In genomic region chrX:130120746-130121504, GRCh38 we compare ENCODE assay signal across 1 cellular context.
TF ChIP-seq lines count a peak whose summit lies in the region.

No MANE protein-coding gene starts in this region.

TF ChIP-seq in HEK293, 187 proteins besides CTCF, POLR2A, EP300 and RAD21 (continued from another document and continues in another):
- TF ChIP-seq ZNF514 (tag by site-specific recombination; IDR thresholded peaks at IDR 0.05) = no peak
- TF ChIP-seq, protein P1, sequence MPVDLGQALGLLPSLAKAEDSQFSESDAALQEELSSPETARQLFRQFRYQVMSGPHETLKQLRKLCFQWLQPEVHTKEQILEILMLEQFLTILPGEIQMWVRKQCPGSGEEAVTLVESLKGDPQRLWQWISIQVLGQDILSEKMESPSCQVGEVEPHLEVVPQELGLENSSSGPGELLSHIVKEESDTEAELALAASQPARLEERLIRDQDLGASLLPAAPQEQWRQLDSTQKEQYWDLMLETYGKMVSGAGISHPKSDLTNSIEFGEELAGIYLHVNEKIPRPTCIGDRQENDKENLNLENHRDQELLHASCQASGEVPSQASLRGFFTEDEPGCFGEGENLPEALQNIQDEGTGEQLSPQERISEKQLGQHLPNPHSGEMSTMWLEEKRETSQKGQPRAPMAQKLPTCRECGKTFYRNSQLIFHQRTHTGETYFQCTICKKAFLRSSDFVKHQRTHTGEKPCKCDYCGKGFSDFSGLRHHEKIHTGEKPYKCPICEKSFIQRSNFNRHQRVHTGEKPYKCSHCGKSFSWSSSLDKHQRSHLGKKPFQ (tag by site-specific recombination; IDR thresholded peaks at IDR 0.05) = no peak
- TF ChIP-seq ZNF501 (tag by site-specific recombination; IDR thresholded peaks at IDR 0.05) = peak; percentile 56; the same call in 1 of the 2 replicates
- TF ChIP-seq ZNF341 (tag by site-specific recombination; IDR thresholded peaks at IDR 0.05; ENCODE audit: low read depth) = no peak
- TF ChIP-seq EGR2 (tag by site-specific recombination; IDR thresholded peaks at IDR 0.05; ENCODE audit: low read depth) = peak; percentile 77
- no peak for TF ChIP-seq KLF10 (tag by site-specific recombination; IDR thresholded peaks at IDR 0.05)
- no peak for TF ChIP-seq ZNF202 (tag by site-specific recombination; IDR thresholded peaks at IDR 0.05; ENCODE audit: borderline replicate concordance)
- TF ChIP-seq, protein P2, sequence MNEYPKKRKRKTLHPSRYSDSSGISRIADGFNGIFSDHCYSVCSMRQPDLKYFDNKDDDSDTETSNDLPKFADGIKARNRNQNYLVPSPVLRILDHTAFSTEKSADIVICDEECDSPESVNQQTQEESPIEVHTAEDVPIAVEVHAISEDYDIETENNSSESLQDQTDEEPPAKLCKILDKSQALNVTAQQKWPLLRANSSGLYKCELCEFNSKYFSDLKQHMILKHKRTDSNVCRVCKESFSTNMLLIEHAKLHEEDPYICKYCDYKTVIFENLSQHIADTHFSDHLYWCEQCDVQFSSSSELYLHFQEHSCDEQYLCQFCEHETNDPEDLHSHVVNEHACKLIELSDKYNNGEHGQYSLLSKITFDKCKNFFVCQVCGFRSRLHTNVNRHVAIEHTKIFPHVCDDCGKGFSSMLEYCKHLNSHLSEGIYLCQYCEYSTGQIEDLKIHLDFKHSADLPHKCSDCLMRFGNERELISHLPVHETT (tag by site-specific recombination; IDR thresholded peaks at IDR 0.05) = no peak
- TF ChIP-seq ZBTB17 (tag by site-specific recombination; IDR thresholded peaks at IDR 0.05) = peak; percentile 81
- TF ChIP-seq, protein P3, sequence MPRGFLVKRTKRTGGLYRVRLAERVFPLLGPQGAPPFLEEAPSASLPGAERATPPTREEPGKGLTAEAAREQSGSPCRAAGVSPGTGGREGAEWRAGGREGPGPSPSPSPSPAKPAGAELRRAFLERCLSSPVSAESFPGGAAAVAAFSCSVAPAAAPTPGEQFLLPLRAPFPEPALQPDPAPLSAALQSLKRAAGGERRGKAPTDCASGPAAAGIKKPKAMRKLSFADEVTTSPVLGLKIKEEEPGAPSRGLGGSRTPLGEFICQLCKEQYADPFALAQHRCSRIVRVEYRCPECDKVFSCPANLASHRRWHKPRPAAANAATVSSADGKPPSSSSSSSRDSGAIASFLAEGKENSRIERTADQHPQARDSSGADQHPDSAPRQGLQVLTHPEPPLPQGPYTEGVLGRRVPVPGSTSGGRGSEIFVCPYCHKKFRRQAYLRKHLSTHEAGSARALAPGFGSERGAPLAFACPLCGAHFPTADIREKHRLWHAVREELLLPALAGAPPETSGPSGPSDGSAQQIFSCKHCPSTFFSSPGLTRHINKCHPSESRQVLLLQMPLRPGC (tag by site-specific recombination; IDR thresholded peaks at IDR 0.05) = no peak
- TF ChIP-seq HOXD13 (CRISPR knock-in tag; IDR thresholded peaks at IDR 0.05; ENCODE audit: borderline replicate concordance) = no peak
- TF ChIP-seq SP2 (tag by site-specific recombination; IDR thresholded peaks at IDR 0.05) = no peak
- TF ChIP-seq, protein P4, sequence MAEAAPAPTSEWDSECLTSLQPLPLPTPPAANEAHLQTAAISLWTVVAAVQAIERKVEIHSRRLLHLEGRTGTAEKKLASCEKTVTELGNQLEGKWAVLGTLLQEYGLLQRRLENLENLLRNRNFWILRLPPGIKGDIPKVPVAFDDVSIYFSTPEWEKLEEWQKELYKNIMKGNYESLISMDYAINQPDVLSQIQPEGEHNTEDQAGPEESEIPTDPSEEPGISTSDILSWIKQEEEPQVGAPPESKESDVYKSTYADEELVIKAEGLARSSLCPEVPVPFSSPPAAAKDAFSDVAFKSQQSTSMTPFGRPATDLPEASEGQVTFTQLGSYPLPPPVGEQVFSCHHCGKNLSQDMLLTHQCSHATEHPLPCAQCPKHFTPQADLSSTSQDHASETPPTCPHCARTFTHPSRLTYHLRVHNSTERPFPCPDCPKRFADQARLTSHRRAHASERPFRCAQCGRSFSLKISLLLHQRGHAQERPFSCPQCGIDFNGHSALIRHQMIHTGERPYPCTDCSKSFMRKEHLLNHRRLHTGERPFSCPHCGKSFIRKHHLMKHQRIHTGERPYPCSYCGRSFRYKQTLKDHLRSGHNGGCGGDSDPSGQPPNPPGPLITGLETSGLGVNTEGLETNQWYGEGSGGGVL (tag by site-specific recombination; IDR thresholded peaks at IDR 0.05) = no peak
- TF ChIP-seq ZNF510 (tag by site-specific recombination; IDR thresholded peaks at IDR 0.05; ENCODE audit: insufficient replicate concordance) = no peak
- TF ChIP-seq ZNF670 (tag by site-specific recombination; IDR thresholded peaks at IDR 0.05; ENCODE audit: low read depth) = no peak
- TF ChIP-seq ZNF138 (tag by site-specific recombination; IDR thresholded peaks at IDR 0.05; ENCODE audit: borderline replicate concordance) = no peak
- no peak for TF ChIP-seq ZNF544 (tag by site-specific recombination; IDR thresholded peaks at IDR 0.05)
- TF ChIP-seq ZBTB7A (tag by site-specific recombination; IDR thresholded peaks at IDR 0.05; ENCODE audit: low read depth) = no peak
- TF ChIP-seq ZFHX2 (tag by site-specific recombination; conservative IDR thresholded peaks at IDR 0.05) = peak; percentile 76
- TF ChIP-seq ZIC2 (tag by site-specific recombination; IDR thresholded peaks at IDR 0.05) = peak; percentile 61
- TF ChIP-seq ZNF391 (tag by site-specific recombination; IDR thresholded peaks at IDR 0.05; ENCODE audit: borderline replicate concordance, low read depth) = no peak
- 0 out of 2 replicates have a peak, but pooled peaks have one; percentile 45 for TF ChIP-seq ZXDB (tag by site-specific recombination; IDR thresholded peaks at IDR 0.05)
- TF ChIP-seq ZNF362 (tag by site-specific recombination; IDR thresholded peaks at IDR 0.05) = no peak
- TF ChIP-seq, protein P5, sequence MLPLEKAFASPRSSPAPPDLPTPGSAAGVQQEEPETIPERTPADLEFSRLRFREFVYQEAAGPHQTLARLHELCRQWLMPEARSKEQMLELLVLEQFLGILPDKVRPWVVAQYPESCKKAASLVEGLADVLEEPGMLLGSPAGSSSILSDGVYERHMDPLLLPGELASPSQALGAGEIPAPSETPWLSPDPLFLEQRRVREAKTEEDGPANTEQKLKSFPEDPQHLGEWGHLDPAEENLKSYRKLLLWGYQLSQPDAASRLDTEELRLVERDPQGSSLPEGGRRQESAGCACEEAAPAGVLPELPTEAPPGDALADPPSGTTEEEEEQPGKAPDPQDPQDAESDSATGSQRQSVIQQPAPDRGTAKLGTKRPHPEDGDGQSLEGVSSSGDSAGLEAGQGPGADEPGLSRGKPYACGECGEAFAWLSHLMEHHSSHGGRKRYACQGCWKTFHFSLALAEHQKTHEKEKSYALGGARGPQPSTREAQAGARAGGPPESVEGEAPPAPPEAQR (tag by site-specific recombination; IDR thresholded peaks at IDR 0.05) = no peak
- TF ChIP-seq ZFP37 (tag by site-specific recombination; IDR thresholded peaks at IDR 0.05) = no peak
- TF ChIP-seq PBX3 (CRISPR knock-in tag; IDR thresholded peaks at IDR 0.05) = no peak
- peak; percentile 53; the same call in 1 of the 2 replicates for TF ChIP-seq ZBTB20 (tag by site-specific recombination; IDR thresholded peaks at IDR 0.05)
- no peak for TF ChIP-seq HOXC10 (CRISPR knock-in tag; IDR thresholded peaks at IDR 0.05)
- peak; percentile 53; the same call in 1 of the 2 replicates for TF ChIP-seq IKZF3 (tag by site-specific recombination; IDR thresholded peaks at IDR 0.05)
- TF ChIP-seq KLF7 (tag by site-specific recombination; IDR thresholded peaks at IDR 0.05; ENCODE audit: borderline replicate concordance) = no peak
- TF ChIP-seq ZNF354C (tag by site-specific recombination; IDR thresholded peaks at IDR 0.05; ENCODE audit: borderline replicate concordance, low read depth) = no peak
- no peak for TF ChIP-seq ZNF747 (tag by site-specific recombination; IDR thresholded peaks at IDR 0.05)
- peak; percentile 32; the same call in 1 of the 2 replicates for TF ChIP-seq ZNF335 (tag by site-specific recombination; conservative IDR thresholded peaks at IDR 0.05)
- TF ChIP-seq ZBTB44 (tag by site-specific recombination; IDR thresholded peaks at IDR 0.05) = no peak
- 0 out of 2 replicates have a peak, but pooled peaks have one; percentile 40 for TF ChIP-seq KLF16 (tag by site-specific recombination; IDR thresholded peaks at IDR 0.05)
- TF ChIP-seq SP3 (tag by site-specific recombination; IDR thresholded peaks at IDR 0.05) = no peak
- no peak for TF ChIP-seq ZNF239 (tag by site-specific recombination; IDR thresholded peaks at IDR 0.05)
- TF ChIP-seq ZFP3 (tag by site-specific recombination; IDR thresholded peaks at IDR 0.05; ENCODE audit: low read depth) = no peak
- TF ChIP-seq ZNF23 (tag by site-specific recombination; IDR thresholded peaks at IDR 0.05; ENCODE audit: borderline replicate concordance) = no peak
- TF ChIP-seq SETDB1 (IDR thresholded peaks at IDR 0.05; ENCODE audit: insufficient read length, low read length) = no peak
- peak; percentile 83 for TF ChIP-seq ZNF660 (tag by site-specific recombination; IDR thresholded peaks at IDR 0.05)
- no peak for TF ChIP-seq ZNF112 (tag by site-specific recombination; IDR thresholded peaks at IDR 0.05)
- TF ChIP-seq ZNF404 (tag by site-specific recombination; IDR thresholded peaks at IDR 0.05) = no peak
- no peak for TF ChIP-seq YY1 (tag by site-specific recombination; IDR thresholded peaks at IDR 0.05)
- TF ChIP-seq ZNF280C (tag by site-specific recombination; IDR thresholded peaks at IDR 0.05) = no peak
- no peak for TF ChIP-seq ZNF133 (tag by site-specific recombination; IDR thresholded peaks at IDR 0.05)
- TF ChIP-seq, protein P6, sequence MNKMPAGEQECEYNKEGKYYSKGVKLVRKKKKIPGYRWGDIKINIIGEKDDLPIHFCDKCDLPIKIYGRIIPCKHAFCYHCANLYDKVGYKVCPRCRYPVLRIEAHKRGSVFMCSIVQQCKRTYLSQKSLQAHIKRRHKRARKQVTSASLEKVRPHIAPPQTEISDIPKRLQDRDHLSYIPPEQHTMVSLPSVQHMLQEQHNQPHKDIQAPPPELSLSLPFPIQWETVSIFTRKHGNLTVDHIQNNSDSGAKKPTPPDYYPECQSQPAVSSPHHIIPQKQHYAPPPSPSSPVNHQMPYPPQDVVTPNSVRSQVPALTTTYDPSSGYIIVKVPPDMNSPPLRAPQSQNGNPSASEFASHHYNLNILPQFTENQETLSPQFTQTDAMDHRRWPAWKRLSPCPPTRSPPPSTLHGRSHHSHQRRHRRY (tag by site-specific recombination; IDR thresholded peaks at IDR 0.05) = no peak
- TF ChIP-seq ZNF248 (tag by site-specific recombination; IDR thresholded peaks at IDR 0.05) = no peak
- no peak for TF ChIP-seq WT1 (tag by site-specific recombination; IDR thresholded peaks at IDR 0.05)
- no peak for TF ChIP-seq ZNF571 (tag by site-specific recombination; IDR thresholded peaks at IDR 0.05)
- TF ChIP-seq ZNF157 (tag by site-specific recombination; IDR thresholded peaks at IDR 0.05) = no peak
